Comparison of ENCODE assay signal across 11 cellular contexts in the genomic region with DNA sequence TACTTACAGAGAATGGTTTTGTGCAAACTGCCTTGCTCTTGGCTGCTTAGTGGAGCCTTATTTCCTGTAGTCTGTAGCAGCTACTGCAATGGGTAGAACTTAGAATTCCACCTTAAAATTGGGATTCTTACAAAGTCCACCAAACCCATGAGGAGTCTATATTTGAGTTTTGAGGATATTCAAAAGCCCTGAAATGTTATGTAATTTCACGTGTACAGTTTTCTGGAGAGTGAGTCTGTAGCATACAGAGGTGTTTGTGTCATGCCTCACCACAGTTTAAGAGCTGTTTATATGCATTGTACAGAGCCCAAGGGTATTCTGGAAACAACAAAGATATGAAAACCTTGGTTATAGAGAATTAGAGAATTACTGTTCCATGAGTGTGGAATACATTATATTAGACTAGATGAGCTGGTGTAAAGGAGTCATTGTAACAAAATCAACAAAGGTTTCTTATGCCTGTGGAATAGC.
A peak's percentile ranks its signal among the peaks of the same experiment; 100 is the strongest.
DNase-seq lines count a peak whose midpoint lies in the region; ATAC-seq and TF ChIP-seq lines count a peak whose summit lies in the region.
"Had no signal": no experiment of that assay in that cellular context is flagged by ENCODE, and none has a peak within 500 bp of the region (broad histone marks: within the 10 kb centered on the region; RNA-seq: fewer than 3 reads in every experiment).

No MANE protein-coding gene starts in this region.

- H3K4me1 ChIP-seq in heart left ventricle = peaks cover 14 to 99% (median 92%) of the 10 kb centered on the region in 12 donors
- H3K4me1 ChIP-seq in neural progenitor cell = peaks cover 51% of the 10 kb centered on the region
- H3K4me1 ChIP-seq in uterus = peaks cover 0 to 21% of the 10 kb centered on the region in 2 donors

- H3K36me3 Mint-ChIP-seq in dendritic cell treated with granulocyte-macrophage colony-stimulating factor and Interleukin-4, amounts not matched to agents 40 ng/mL and 50 ng/mL, for 4 days (ENCODE audit: low read depth) = peaks cover 17% of the 10 kb centered on the region
- peaks cover 2% of the 10 kb centered on the region for H3K36me3 Mint-ChIP-seq in neural progenitor cell

- ATAC-seq in heart left ventricle (peak in 3 of 4 donors; percentile 12 to 34 (median 23)), Right ventricle myocardium superior (ENCODE audit: poor library complexity) (no peak)
- ATAC-seq: activated CD4-positive, CD25-positive, alpha-beta regulatory T cell treated with anti-CD3 and anti-CD28 coated beads, Interleukin-2, amount 50 U/mL, for 24 hours had no signal

- H3K9ac ChIP-seq in neural progenitor cell = no peak overlapping the region

- no peak overlapping the region for H3K4me3 Mint-ChIP-seq in dendritic cell treated with granulocyte-macrophage colony-stimulating factor and Interleukin-4, amounts not matched to agents 40 ng/mL and 50 ng/mL, for 4 days
- H3K4me3 Mint-ChIP-seq in neural progenitor cell = no peak overlapping the region

- peak overlapping the region; percentile 4 for H3K4me2 ChIP-seq in neural progenitor cell

- H3K27me3 Mint-ChIP-seq in dendritic cell treated with granulocyte-macrophage colony-stimulating factor and Interleukin-4, amounts not matched to agents 40 ng/mL and 50 ng/mL, for 4 days = no peaks in the 10 kb centered on the region
- no peaks in the 10 kb centered on the region for H3K27me3 Mint-ChIP-seq in neural progenitor cell (ENCODE audit: insufficient read depth, low read depth)

- H3K36me3 ChIP-seq in heart left ventricle = peaks cover 0 to 7% (median 0%) of the 10 kb centered on the region in 9 donors
- no peaks in the 10 kb centered on the region for H3K36me3 ChIP-seq in neural progenitor cell
- no peaks in the 10 kb centered on the region for H3K36me3 ChIP-seq in uterus

- peak overlapping the region; percentile 23 to 81 (median 72) for H3K27ac ChIP-seq in heart left ventricle
- peak overlapping the region; percentile 49 for H3K27ac ChIP-seq in neural progenitor cell
- peak overlapping the region; percentile 74 to 80 for H3K27ac ChIP-seq in uterus

- TF ChIP-seq POLR2A in heart left ventricle (IDR thresholded peaks at IDR 0.05) (no peak), uterus (IDR thresholded peaks at IDR 0.05) (no peak), lower leg skin (IDR thresholded peaks at IDR 0.05) (no peak)

- H2AFZ ChIP-seq in neural progenitor cell (replicated peaks) = no peak overlapping the region

- H3K4me3 ChIP-seq in heart left ventricle (peak overlapping the region in 9 of 12 donors; percentile 25 to 54 (median 37)), neural progenitor cell (no peak overlapping the region), uterus (peak overlapping the region in 1 of 2 donors; percentile 24), lower leg skin (ENCODE audit: low read depth, poor library complexity, severe bottlenecking) (no peak overlapping the region)

- peaks cover 10% of the 10 kb centered on the region for H3F3A ChIP-seq in neural progenitor cell (ENCODE audit: low read depth)

- H3K27me3 ChIP-seq in heart left ventricle = no peaks in the 10 kb centered on the region
- H3K27me3 ChIP-seq in neural progenitor cell = no peaks in the 10 kb centered on the region
- H3K27me3 ChIP-seq in uterus = no peaks in the 10 kb centered on the region

- H3K9me3 ChIP-seq in heart left ventricle (no peaks in the 10 kb centered on the region), neural progenitor cell (ENCODE audit: low read depth) (no peaks in the 10 kb centered on the region), uterus (no peaks in the 10 kb centered on the region)

- peaks cover 24% of the 10 kb centered on the region for H3K4me1 Mint-ChIP-seq in dendritic cell treated with granulocyte-macrophage colony-stimulating factor and Interleukin-4, amounts not matched to agents 40 ng/mL and 50 ng/mL, for 4 days (ENCODE audit: low read depth)
- H3K4me1 Mint-ChIP-seq in neural progenitor cell = peaks cover 16% of the 10 kb centered on the region

- 0 to 41% (median 10%) methylated on average over 1 of the region's 1 CpG for WGBS in heart left ventricle, 4 donors
- WGBS in lower leg skin, 2 donors = 50 to 59% methylated on average over 1 of the region's 1 CpG

- no peaks in the 10 kb centered on the region for H3K9me3 Mint-ChIP-seq in dendritic cell treated with granulocyte-macrophage colony-stimulating factor and Interleukin-4, amounts not matched to agents 40 ng/mL and 50 ng/mL, for 4 days
- H3K9me3 Mint-ChIP-seq in neural progenitor cell = no peaks in the 10 kb centered on the region

- H3K79me2 ChIP-seq in neural progenitor cell (ENCODE audit: low read depth) = peaks cover 5% of the 10 kb centered on the region

- no peaks in the 10 kb centered on the region for H4K20me1 ChIP-seq in neural progenitor cell (ENCODE audit: low read depth)

- intact Hi-C loops in heart left ventricle (cut with DNase I) = loop anchor here in 4 of 10 donors (5.0 to 10.0 kb wide), 4 partner anchors 56 to 116 kb away; a partner anchor contains a TSS
- intact Hi-C loops in Right ventricle myocardium superior (cut with DNase I) = no loop called here
- intact Hi-C loops in dendritic cell treated with granulocyte-macrophage colony-stimulating factor and Interleukin-4, amounts not matched to agents 40 ng/mL and 50 ng/mL, for 4 days (cut with micrococcal nuclease) = no loop called here
- intact Hi-C loops in uterus (cut with DNase I; ENCODE audit: low total_unique reads) = no loop called here
- intact Hi-C loops in lower leg skin (cut with DNase I; ENCODE audit: low total_unique reads) = no loop called here

- DNase-seq in heart left ventricle = no peak
- DNase-seq in Right ventricle myocardium superior = no peak
- DNase-seq in neural progenitor cell (ENCODE audit: low spot score) = no peak
- no peak for DNase-seq in uterus
- DNase-seq in DMS53 (lab: John Stamatoyannopoulos, UW) = no peak
- no peak for DNase-seq in Kasumi-1 (lab: John Stamatoyannopoulos, UW)
- no peak for DNase-seq in lower leg skin (ENCODE audit: low spot score in 2 of 2)
- DNase-seq: NCI-H1092 treated with DMSO at 0.1 percent for 48 hours; stimulated activated CD4-positive, alpha-beta T cell treated with anti-CD3 and anti-CD28 coated beads, Interleukin-1b, Interleukin-23, amount 100 ng/mL, for 48 hours had no signal

- peak overlapping the region; percentile 63 for H3K27ac Mint-ChIP-seq in dendritic cell treated with granulocyte-macrophage colony-stimulating factor and Interleukin-4, amounts not matched to agents 40 ng/mL and 50 ng/mL, for 4 days
- no peak overlapping the region for H3K27ac Mint-ChIP-seq in neural progenitor cell

- TF ChIP-seq CTCF in heart left ventricle (IDR thresholded peaks at IDR 0.05) (no peak), neural progenitor cell (IDR thresholded peaks at IDR 0.05) (no peak), uterus (IDR thresholded peaks at IDR 0.05) (no peak), lower leg skin (IDR thresholded peaks at IDR 0.05) (no peak)

Comparison
In these comparisons a context has a peak if more than half of its experiments do, and no peak if none do; other contexts are left out.
1. H3K4me3 ChIP-seq: peak in heart left ventricle (9 of 12); none in neural progenitor cell (single experiment) and lower leg skin (single experiment).
2. Peak in every context shown above with its lines, with median percentiles within 50 percentile points of each other: H3K27ac ChIP-seq.